Comparison of ENCODE assay signal across 1 cellular context in the genomic region with DNA sequence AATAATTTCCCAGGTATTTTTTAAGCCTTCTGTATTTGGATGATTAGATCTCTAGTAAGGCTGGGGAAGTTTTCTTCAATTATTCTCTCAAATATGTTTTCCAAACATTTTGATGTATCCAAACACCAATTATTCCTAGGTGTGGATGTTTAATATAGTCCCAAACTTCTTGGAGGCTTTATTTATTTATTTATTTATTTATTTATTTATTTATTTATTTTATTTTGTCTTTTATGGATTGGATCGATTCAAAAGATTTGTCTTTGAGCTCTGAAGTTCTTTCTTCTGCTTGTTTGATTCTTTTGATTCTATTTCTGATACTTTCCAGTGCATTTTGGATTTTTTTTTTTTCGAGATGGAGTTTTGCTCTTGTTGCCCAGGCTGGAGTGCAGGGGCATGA.
TF ChIP-seq lines count a peak whose summit lies in the region.

No MANE protein-coding gene starts in this region.

TF ChIP-seq in HEK293, 187 proteins besides CTCF, POLR2A, EP300 and RAD21 (continued from another document):
- TF ChIP-seq, protein P1, sequence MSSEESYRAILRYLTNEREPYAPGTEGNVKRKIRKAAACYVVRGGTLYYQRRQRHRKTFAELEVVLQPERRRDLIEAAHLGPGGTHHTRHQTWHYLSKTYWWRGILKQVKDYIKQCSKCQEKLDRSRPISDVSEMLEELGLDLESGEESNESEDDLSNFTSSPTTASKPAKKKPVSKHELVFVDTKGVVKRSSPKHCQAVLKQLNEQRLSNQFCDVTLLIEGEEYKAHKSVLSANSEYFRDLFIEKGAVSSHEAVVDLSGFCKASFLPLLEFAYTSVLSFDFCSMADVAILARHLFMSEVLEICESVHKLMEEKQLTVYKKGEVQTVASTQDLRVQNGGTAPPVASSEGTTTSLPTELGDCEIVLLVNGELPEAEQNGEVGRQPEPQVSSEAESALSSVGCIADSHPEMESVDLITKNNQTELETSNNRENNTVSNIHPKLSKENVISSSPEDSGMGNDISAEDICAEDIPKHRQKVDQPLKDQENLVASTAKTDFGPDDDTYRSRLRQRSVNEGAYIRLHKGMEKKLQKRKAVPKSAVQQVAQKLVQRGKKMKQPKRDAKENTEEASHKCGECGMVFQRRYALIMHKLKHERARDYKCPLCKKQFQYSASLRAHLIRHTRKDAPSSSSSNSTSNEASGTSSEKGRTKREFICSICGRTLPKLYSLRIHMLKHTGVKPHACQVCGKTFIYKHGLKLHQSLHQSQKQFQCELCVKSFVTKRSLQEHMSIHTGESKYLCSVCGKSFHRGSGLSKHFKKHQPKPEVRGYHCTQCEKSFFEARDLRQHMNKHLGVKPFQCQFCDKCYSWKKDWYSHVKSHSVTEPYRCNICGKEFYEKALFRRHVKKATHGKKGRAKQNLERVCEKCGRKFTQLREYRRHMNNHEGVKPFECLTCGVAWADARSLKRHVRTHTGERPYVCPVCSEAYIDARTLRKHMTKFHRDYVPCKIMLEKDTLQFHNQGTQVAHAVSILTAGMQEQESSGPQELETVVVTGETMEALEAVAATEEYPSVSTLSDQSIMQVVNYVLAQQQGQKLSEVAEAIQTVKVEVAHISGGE (tag by site-specific recombination; conservative IDR thresholded peaks at IDR 0.05; ENCODE audit: low read depth), result peak; percentile 58; the same call in 1 of the 2 replicates
- TF ChIP-seq BCL11B (tag by site-specific recombination; IDR thresholded peaks at IDR 0.05; ENCODE audit: low read depth) (no peak), KLF10 (tag by site-specific recombination; IDR thresholded peaks at IDR 0.05) (no peak), ZNF140 (tag by site-specific recombination; IDR thresholded peaks at IDR 0.05) (peak; percentile 8; the same call in 1 of the 2 replicates), ZXDB (tag by site-specific recombination; IDR thresholded peaks at IDR 0.05) (peak; percentile 29; the same call in 1 of the 2 replicates), ZNF623 (tag by site-specific recombination; IDR thresholded peaks at IDR 0.05) (peak; percentile 38; the same call in 1 of the 2 replicates), ZNF133 (tag by site-specific recombination; IDR thresholded peaks at IDR 0.05) (no peak), ZNF266 (tag by site-specific recombination; IDR thresholded peaks at IDR 0.05; ENCODE audit: low read depth) (no peak), KLF7 (tag by site-specific recombination; IDR thresholded peaks at IDR 0.05; ENCODE audit: borderline replicate concordance) (no peak)
